ENCODE assay signal across 2 cellular contexts in the genomic region with DNA sequence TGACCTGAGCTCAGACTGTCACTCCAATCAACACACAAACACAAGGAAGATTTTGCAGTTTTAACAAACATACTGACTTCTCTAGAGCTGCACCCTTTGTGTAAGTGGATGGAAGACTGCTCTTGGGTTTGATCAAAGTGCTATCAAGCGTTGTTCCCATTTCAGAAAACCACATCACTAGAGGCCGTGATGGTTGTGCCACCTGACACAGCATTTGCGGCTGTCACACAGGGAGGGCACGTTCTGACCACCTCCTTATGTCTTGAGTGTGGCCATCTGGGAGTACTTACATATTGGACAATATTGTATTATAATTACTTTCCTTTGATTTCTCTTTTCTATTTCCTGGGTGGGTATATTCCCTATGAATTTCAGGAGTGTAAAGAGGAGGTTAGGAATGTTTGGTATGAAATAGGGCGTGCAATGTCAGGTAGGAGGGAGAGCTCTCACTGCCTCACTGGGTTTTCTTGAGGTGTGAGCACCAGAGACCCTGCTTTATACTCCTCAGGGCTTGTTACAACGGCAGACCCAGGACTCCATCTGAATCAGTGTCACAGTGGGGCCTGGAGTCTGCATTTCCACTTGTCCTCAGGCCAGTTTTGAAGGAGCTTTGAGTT.
TF ChIP-seq lines count a peak whose summit lies in the region.

No MANE protein-coding gene starts in this region.

TF ChIP-seq in A549, 52 proteins besides CTCF, POLR2A, EP300 and RAD21 (continued from another document):
- TF ChIP-seq, protein P1, sequence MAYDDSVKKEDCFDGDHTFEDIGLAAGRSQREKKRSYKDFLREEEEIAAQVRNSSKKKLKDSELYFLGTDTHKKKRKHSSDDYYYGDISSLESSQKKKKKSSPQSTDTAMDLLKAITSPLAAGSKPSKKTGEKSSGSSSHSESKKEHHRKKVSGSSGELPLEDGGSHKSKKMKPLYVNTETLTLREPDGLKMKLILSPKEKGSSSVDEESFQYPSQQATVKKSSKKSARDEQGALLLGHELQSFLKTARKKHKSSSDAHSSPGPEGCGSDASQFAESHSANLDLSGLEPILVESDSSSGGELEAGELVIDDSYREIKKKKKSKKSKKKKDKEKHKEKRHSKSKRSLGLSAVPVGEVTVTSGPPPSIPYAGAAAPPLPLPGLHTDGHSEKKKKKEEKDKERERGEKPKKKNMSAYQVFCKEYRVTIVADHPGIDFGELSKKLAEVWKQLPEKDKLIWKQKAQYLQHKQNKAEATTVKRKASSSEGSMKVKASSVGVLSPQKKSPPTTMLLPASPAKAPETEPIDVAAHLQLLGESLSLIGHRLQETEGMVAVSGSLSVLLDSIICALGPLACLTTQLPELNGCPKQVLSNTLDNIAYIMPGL (CRISPR knock-in tag; IDR thresholded peaks at IDR 0.05; ENCODE audit: borderline replicate concordance) = no peak
- TF ChIP-seq, protein P2, sequence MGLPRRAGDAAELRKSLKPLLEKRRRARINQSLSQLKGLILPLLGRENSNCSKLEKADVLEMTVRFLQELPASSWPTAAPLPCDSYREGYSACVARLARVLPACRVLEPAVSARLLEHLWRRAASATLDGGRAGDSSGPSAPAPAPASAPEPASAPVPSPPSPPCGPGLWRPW (IDR thresholded peaks at IDR 0.05) = no peak
- no peak for TF ChIP-seq RCOR1 (IDR thresholded peaks at IDR 0.05; ENCODE audit: low read depth, low read length)
- no peak for TF ChIP-seq HDAC2 (IDR thresholded peaks at IDR 0.05)
TF ChIP-seq in A549: peak in this region for 0.

TF ChIP-seq in K562, 482 proteins besides CTCF, POLR2A, EP300 and RAD21 (continued from another document):
- TF ChIP-seq CHD2 (IDR thresholded peaks at IDR 0.05; ENCODE audit: low read depth, low read length) (no peak), STAT5B (CRISPR knock-in tag; IDR thresholded peaks at IDR 0.05) (no peak), ADNP (tag; IDR thresholded peaks at IDR 0.05) (no peak), NFXL1 (CRISPR knock-in tag; IDR thresholded peaks at IDR 0.05) (no peak), ZNF143 (CRISPR knock-in tag; IDR thresholded peaks at IDR 0.05) (no peak), ESRRB (CRISPR knock-in tag; IDR thresholded peaks at IDR 0.05; ENCODE audit: borderline replicate concordance) (no peak), POLR3A (IDR thresholded peaks at IDR 0.05; ENCODE audit: borderline replicate concordance, extremely low read depth, insufficient read depth, insufficient read length) (no peak), ZNF696 (CRISPR knock-in tag; conservative IDR thresholded peaks at IDR 0.05) (no peak), ZNF146 (CRISPR knock-in tag; IDR thresholded peaks at IDR 0.05; ENCODE audit: unreplicated experiment) (no peak)
- TF ChIP-seq, protein P3, sequence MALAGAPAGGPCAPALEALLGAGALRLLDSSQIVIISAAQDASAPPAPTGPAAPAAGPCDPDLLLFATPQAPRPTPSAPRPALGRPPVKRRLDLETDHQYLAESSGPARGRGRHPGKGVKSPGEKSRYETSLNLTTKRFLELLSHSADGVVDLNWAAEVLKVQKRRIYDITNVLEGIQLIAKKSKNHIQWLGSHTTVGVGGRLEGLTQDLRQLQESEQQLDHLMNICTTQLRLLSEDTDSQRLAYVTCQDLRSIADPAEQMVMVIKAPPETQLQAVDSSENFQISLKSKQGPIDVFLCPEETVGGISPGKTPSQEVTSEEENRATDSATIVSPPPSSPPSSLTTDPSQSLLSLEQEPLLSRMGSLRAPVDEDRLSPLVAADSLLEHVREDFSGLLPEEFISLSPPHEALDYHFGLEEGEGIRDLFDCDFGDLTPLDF (CRISPR knock-in tag; IDR thresholded peaks at IDR 0.05) = no peak
- TF ChIP-seq, protein P4, sequence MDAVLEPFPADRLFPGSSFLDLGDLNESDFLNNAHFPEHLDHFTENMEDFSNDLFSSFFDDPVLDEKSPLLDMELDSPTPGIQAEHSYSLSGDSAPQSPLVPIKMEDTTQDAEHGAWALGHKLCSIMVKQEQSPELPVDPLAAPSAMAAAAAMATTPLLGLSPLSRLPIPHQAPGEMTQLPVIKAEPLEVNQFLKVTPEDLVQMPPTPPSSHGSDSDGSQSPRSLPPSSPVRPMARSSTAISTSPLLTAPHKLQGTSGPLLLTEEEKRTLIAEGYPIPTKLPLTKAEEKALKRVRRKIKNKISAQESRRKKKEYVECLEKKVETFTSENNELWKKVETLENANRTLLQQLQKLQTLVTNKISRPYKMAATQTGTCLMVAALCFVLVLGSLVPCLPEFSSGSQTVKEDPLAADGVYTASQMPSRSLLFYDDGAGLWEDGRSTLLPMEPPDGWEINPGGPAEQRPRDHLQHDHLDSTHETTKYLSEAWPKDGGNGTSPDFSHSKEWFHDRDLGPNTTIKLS (IDR thresholded peaks at IDR 0.05; ENCODE audit: borderline replicate concordance, low read depth) = no peak
- TF ChIP-seq, protein P5, sequence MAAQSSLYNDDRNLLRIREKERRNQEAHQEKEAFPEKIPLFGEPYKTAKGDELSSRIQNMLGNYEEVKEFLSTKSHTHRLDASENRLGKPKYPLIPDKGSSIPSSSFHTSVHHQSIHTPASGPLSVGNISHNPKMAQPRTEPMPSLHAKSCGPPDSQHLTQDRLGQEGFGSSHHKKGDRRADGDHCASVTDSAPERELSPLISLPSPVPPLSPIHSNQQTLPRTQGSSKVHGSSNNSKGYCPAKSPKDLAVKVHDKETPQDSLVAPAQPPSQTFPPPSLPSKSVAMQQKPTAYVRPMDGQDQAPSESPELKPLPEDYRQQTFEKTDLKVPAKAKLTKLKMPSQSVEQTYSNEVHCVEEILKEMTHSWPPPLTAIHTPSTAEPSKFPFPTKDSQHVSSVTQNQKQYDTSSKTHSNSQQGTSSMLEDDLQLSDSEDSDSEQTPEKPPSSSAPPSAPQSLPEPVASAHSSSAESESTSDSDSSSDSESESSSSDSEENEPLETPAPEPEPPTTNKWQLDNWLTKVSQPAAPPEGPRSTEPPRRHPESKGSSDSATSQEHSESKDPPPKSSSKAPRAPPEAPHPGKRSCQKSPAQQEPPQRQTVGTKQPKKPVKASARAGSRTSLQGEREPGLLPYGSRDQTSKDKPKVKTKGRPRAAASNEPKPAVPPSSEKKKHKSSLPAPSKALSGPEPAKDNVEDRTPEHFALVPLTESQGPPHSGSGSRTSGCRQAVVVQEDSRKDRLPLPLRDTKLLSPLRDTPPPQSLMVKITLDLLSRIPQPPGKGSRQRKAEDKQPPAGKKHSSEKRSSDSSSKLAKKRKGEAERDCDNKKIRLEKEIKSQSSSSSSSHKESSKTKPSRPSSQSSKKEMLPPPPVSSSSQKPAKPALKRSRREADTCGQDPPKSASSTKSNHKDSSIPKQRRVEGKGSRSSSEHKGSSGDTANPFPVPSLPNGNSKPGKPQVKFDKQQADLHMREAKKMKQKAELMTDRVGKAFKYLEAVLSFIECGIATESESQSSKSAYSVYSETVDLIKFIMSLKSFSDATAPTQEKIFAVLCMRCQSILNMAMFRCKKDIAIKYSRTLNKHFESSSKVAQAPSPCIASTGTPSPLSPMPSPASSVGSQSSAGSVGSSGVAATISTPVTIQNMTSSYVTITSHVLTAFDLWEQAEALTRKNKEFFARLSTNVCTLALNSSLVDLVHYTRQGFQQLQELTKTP (IDR thresholded peaks at IDR 0.05; ENCODE audit: low read depth in 1 of 2, partially characterized antibody in 2 of 2) = no peak
